ENCODE assay signal across 2 cellular contexts in genomic region chr1:43501806-43502205, GRCh38. TPM values are rescaled to one million over a fixed set of nuclear protein-coding genes. Genes with fewer than 3 reads are reported as not detected.
"Had no signal": no experiment of that assay in that cellular context is flagged by ENCODE, and none has a peak within 500 bp of the region (broad histone marks: within the 10 kb centered on the region; RNA-seq: fewer than 3 reads in every experiment).

No MANE protein-coding gene starts in this region.

RNA-seq across cellular contexts. Expression of gene HYI, which starts 48.1 kb away (rescaled TPM):
- total RNA-seq: OCI-LY7, SJCRH30 had no signal
